In the genomic region with DNA sequence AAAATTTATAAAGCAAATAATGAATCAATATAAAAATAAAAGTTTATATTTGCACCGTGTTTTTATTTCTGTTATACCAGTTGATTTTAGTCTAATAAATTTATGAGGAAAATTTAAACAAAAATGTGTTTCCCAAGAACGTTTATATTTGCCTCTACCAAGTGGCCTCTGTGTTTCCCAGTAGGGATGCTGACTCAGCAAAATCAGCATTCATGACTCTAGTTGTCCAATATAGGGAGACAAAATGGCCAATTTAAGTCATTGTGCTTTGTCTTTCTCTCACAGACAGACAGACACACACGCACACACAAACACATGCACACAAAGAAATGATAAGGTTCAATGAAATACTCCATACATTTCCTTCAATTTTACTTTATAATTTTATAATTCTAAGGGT, we compare ENCODE assay signal across 20 cellular contexts.
DNase-seq lines count a peak whose midpoint lies in the region; ATAC-seq, FAIRE-seq and TF ChIP-seq lines count a peak whose summit lies in the region.
"Had no signal": no experiment of that assay in that cellular context is flagged by ENCODE, and none has a peak within 500 bp of the region (broad histone marks: within the 10 kb centered on the region; RNA-seq: fewer than 3 reads in every experiment).

No MANE protein-coding gene starts in this region.

- CTCF ChIA-PET in HepG2 (lab: Yijun Ruan, JAX; ENCODE audit: low intra/inter-chr PET ratio, low total read pairs), result no interaction called here

- H3K36me3 ChIP-seq in HepG2 (replicated peaks in 1 of 2; ENCODE audit: control insufficient read depth in 1 of 2, insufficient read depth in 2 of 2, low read length in 2 of 2) (no peaks in the 10 kb centered on the region), right lobe of liver (no peaks in the 10 kb centered on the region), transverse colon (no peaks in the 10 kb centered on the region)
- H3K36me3 ChIP-seq: HAP-1, SJSA1 had no signal

- no peak overlapping the region for H2AFZ ChIP-seq in HepG2 (ENCODE audit: low read length)

- POLR2A ChIA-PET in HepG2 (lab: Yijun Ruan, JAX), result no interaction called here

- no peak overlapping the region for H3K27ac ChIP-seq in HepG2 (ENCODE audit: extremely low read length, insufficient read depth, low read length)
- H3K27ac ChIP-seq in right lobe of liver, result no peak overlapping the region
- H3K27ac ChIP-seq in transverse colon, result no peak overlapping the region
- H3K27ac ChIP-seq: SJSA1 had no signal

- H3K36me3 Mint-ChIP-seq in activated T-cell treated with anti-CD3 and anti-CD28 coated beads, Interleukin-2, amount 50 U/mL, for 4 hours (ENCODE audit: insufficient read depth), result no peaks in the 10 kb centered on the region
- H3K36me3 Mint-ChIP-seq: CD4-positive, CD25-positive, alpha-beta regulatory T cell; IgD-negative memory B cell had no signal

- TF ChIP-seq CTCF in HepG2 (CRISPR knock-in tag; IDR thresholded peaks at IDR 0.05) (no peak), right lobe of liver (IDR thresholded peaks at IDR 0.05) (no peak), transverse colon (IDR thresholded peaks at IDR 0.05) (no peak)

- H3K9ac ChIP-seq in HepG2 (ENCODE audit: insufficient read depth, low read depth, low read length), result no peak overlapping the region

- H3K4me2 ChIP-seq in HepG2 (ENCODE audit: low read depth, low read length), result no peak overlapping the region

- TF ChIP-seq POLR2A in HepG2 (IDR thresholded peaks at IDR 0.05; ENCODE audit: insufficient read depth in 1 of 2, low read depth in 2 of 2, low read length in 2 of 2) (no peak), right lobe of liver (IDR thresholded peaks at IDR 0.05) (no peak), transverse colon (IDR thresholded peaks at IDR 0.05) (no peak)

- intact Hi-C loops in HepG2 (cut with micrococcal nuclease; ENCODE audit: unreplicated experiment), result no loop called here
- intact Hi-C loops in right lobe of liver (cut with DNase I), result no loop called here
- intact Hi-C loops in transverse colon (cut with DNase I; ENCODE audit: low total_unique reads), result no loop called here

- ATAC-seq in HepG2 (no peak), right lobe of liver (no peak)
- ATAC-seq in activated T-cell treated with anti-CD3 and anti-CD28 coated beads, Interleukin-2, amount 50 U/mL, for 4 hours, result no peak
- ATAC-seq: GM12878, Right ventricle myocardium inferior had no signal

- DNase-seq in HepG2 (ENCODE audit: low spot score) (no peak), right lobe of liver (no peak), OCI-M1 (lab: John Stamatoyannopoulos, UW) (peak; percentile 43), medulla oblongata (ENCODE audit: extremely low spot score) (peak; percentile 13), transverse colon (no peak)
- no peak for DNase-seq in activated T-cell treated with anti-CD3 and anti-CD28 coated beads, Interleukin-2, amount 50 U/mL, for 4 hours
- DNase-seq in stimulated activated CD4-positive, alpha-beta T cell treated with anti-CD3 and anti-CD28 coated beads, Interleukin-12 subunit alpha, Interleukin-12 subunit beta, amount 100 ng/mL, for 4 hours, result no peak
- DNase-seq: CD4-positive, CD25-positive, alpha-beta regulatory T cell; DND-41; Karpas-422; NCI-H1694 treated with DMSO at 0.1 percent for 48 hours; NCI-H2081 treated with DMSO at 0.1 percent for 48 hours; NCI-H774 had no signal

- no peaks in the 10 kb centered on the region for H4K20me1 ChIP-seq in HepG2 (ENCODE audit: insufficient read depth, low read length)

- in situ Hi-C loops in HepG2 (cut with HindIII; ENCODE audit: extremely low pct_ligation_motif_present, low pct_unique_long_range_greater_than_20kb) (no loop called here), transverse colon (cut with MboI; ENCODE audit: low pct_ligation_motif_present in 1 of 4, low pct_unique_long_range_greater_than_20kb in 1 of 4, low sequenced_read_pairs in 3 of 4) (no loop called here)

- H3K27me3 Mint-ChIP-seq in activated T-cell treated with anti-CD3 and anti-CD28 coated beads, Interleukin-2, amount 50 U/mL, for 4 hours (ENCODE audit: low read depth), result no peaks in the 10 kb centered on the region
- H3K27me3 Mint-ChIP-seq: CD4-positive, CD25-positive, alpha-beta regulatory T cell; IgD-negative memory B cell had no signal

- no peak for TF ChIP-seq RAD21 in HepG2 (CRISPR knock-in tag; IDR thresholded peaks at IDR 0.05)

- no peaks in the 10 kb centered on the region for H3K27me3 ChIP-seq in HepG2 (ENCODE audit: control insufficient read depth in 1 of 2, insufficient read depth in 2 of 2, low read length in 2 of 2)
- H3K27me3 ChIP-seq in right lobe of liver, result no peaks in the 10 kb centered on the region
- H3K27me3 ChIP-seq in transverse colon, result no peaks in the 10 kb centered on the region
- H3K27me3 ChIP-seq: SJSA1 had no signal

- no peaks in the 10 kb centered on the region for H3K4me1 Mint-ChIP-seq in activated T-cell treated with anti-CD3 and anti-CD28 coated beads, Interleukin-2, amount 50 U/mL, for 4 hours (ENCODE audit: low read depth)
- H3K4me1 Mint-ChIP-seq: CD4-positive, CD25-positive, alpha-beta regulatory T cell had no signal

- no peak for FAIRE-seq in HepG2 (lab: Jason Lieb, UNC)
- FAIRE-seq: GM12878, HTR-8/SVneo had no signal

- H3K4me3 ChIP-seq in HepG2 (replicated peaks in 1 of 3; ENCODE audit: insufficient read depth in 1 of 3, low read depth in 2 of 3, low read length in 3 of 3), result no peak overlapping the region
- H3K4me3 ChIP-seq in right lobe of liver, result no peak overlapping the region
- no peak overlapping the region for H3K4me3 ChIP-seq in transverse colon
- H3K4me3 ChIP-seq: GM12878, HAP-1, SJSA1 had no signal

- H3K4me1 ChIP-seq in HepG2 (ENCODE audit: insufficient read depth, low read length) (no peaks in the 10 kb centered on the region), right lobe of liver (no peaks in the 10 kb centered on the region), transverse colon (no peaks in the 10 kb centered on the region)
- H3K4me1 ChIP-seq: SJSA1 had no signal

- WGBS in HepG2 (ENCODE audit: low lambda C conversion rate), result 8% methylated on average over 3 of the region's 3 CpGs
- 34% methylated on average over 3 of the region's 3 CpGs for WGBS in right lobe of liver (ENCODE audit: insufficient coverage, low coverage, low lambda C conversion rate, missing lambda C conversion rate)
- WGBS in transverse colon (ENCODE audit: low coverage in 1 of 2), 2 donors, result 45 to 52% methylated on average over 3 of the region's 3 CpGs

- BruUV-seq in HepG2 (replicated peaks; lab: Mats Ljungman, UMichigan), result no TSS peak

- no peaks in the 10 kb centered on the region for H3K79me2 ChIP-seq in HepG2 (ENCODE audit: insufficient read depth, low read length)

- H3K9me3 ChIP-seq in HepG2 (ENCODE audit: low read length) (no peaks in the 10 kb centered on the region), right lobe of liver (no peaks in the 10 kb centered on the region), transverse colon (no peaks in the 10 kb centered on the region)
- H3K9me3 ChIP-seq: HAP-1, SJSA1 had no signal

- TF ChIP-seq EP300 in HepG2 (IDR thresholded peaks at IDR 0.05; ENCODE audit: low read depth in 2 of 2, low read length in 2 of 2) (no peak), HepG2 (CRISPR knock-in tag; IDR thresholded peaks at IDR 0.05; ENCODE audit: borderline replicate concordance) (no peak), transverse colon (IDR thresholded peaks at IDR 0.05; ENCODE audit: low read depth) (no peak)

- H3K9me3 Mint-ChIP-seq in activated T-cell treated with anti-CD3 and anti-CD28 coated beads, Interleukin-2, amount 50 U/mL, for 4 hours, result peaks cover 4% of the 10 kb centered on the region
- H3K9me3 Mint-ChIP-seq: IgD-negative memory B cell; T-helper 1 cell treated with Interleukin-12 subunit alpha and Interleukin-12 subunit beta and Interleukin-4 antibody, amounts not matched to agents 30 μg/mL and 1 μg/mL, for 36 hours had no signal

- no peak overlapping the region for H3K4me3 Mint-ChIP-seq in activated T-cell treated with anti-CD3 and anti-CD28 coated beads, Interleukin-2, amount 50 U/mL, for 4 hours
- H3K4me3 Mint-ChIP-seq: CD4-positive, CD25-positive, alpha-beta regulatory T cell; IgD-negative memory B cell; T-helper 1 cell treated with Interleukin-12 subunit alpha and Interleukin-12 subunit beta and Interleukin-4 antibody, amounts not matched to agents 30 μg/mL and 1 μg/mL, for 36 hours had no signal

TF ChIP-seq in HepG2, 621 proteins besides CTCF, POLR2A, EP300 and RAD21:
- TF ChIP-seq TEAD2 (CRISPR knock-in tag; IDR thresholded peaks at IDR 0.05) (no peak), KDM2A (CRISPR knock-in tag; IDR thresholded peaks at IDR 0.05; ENCODE audit: borderline replicate concordance, low read depth) (no peak), HOXD1 (CRISPR knock-in tag; IDR thresholded peaks at IDR 0.05) (no peak), MAFF (IDR thresholded peaks at IDR 0.05; ENCODE audit: low read depth, low read length) (peak; percentile 100), MAFK (conservative IDR thresholded peaks at IDR 0.05 in 1 of 2, IDR thresholded peaks at IDR 0.05 in 1 of 2; ENCODE audit: low read length in 2 of 2) (peak; percentile 99 to 100), MTF2 (CRISPR knock-in tag; IDR thresholded peaks at IDR 0.05; ENCODE audit: borderline replicate concordance) (no peak), ZNF564 (CRISPR knock-in tag; IDR thresholded peaks at IDR 0.05) (no peak), ZBTB42 (CRISPR knock-in tag; IDR thresholded peaks at IDR 0.05) (no peak), MYC (CRISPR knock-in tag; IDR thresholded peaks at IDR 0.05; ENCODE audit: borderline replicate concordance) (no peak), GLI4 (CRISPR knock-in tag; IDR thresholded peaks at IDR 0.05; ENCODE audit: borderline replicate concordance) (no peak), MAFG (CRISPR knock-in tag; IDR thresholded peaks at IDR 0.05) (peak; percentile 72)
- TF ChIP-seq, protein P1, sequence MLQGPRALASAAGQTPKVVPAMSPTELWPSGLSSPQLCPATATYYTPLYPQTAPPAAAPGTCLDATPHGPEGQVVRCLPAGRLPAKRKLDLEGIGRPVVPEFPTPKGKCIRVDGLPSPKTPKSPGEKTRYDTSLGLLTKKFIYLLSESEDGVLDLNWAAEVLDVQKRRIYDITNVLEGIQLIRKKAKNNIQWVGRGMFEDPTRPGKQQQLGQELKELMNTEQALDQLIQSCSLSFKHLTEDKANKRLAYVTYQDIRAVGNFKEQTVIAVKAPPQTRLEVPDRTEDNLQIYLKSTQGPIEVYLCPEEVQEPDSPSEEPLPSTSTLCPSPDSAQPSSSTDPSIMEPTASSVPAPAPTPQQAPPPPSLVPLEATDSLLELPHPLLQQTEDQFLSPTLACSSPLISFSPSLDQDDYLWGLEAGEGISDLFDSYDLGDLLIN (CRISPR knock-in tag; IDR thresholded peaks at IDR 0.05; ENCODE audit: borderline replicate concordance), result no peak

Comparison
In these comparisons a context has a peak if more than half of its experiments do, and no peak if none do; other contexts are left out.
1. DNase-seq: peak in OCI-M1 (single experiment) and medulla oblongata (single experiment); none in HepG2 (single experiment), right lobe of liver (0 of 3), activated T-cell treated with anti-CD3 and anti-CD28 coated beads, Interleukin-2, amount 50 U/mL, for 4 hours (single experiment), transverse colon (single experiment) and stimulated activated CD4-positive, alpha-beta T cell treated with anti-CD3 and anti-CD28 coated beads, Interleukin-12 subunit alpha, Interleukin-12 subunit beta, amount 100 ng/mL, for 4 hours (single experiment).